In the genomic region with DNA sequence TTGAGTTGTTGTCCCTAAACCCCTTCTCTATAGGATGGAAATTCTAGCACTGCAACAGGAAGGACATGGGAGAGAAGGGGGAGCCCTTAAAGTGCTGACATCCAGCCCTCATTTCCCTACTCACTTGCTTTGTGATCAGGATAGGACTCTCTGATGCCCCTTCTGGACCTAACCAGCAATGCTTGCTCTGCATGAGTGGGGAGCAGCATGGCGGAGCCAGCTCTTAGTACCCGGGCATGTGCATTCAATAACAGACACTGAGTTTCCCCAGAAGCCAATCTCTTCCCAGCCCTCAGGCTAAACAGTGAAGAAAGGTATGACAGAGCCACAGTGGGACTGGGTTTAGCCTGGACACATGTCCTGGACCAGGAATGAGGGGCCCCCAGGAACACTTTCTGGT, we compare ENCODE assay signal across 15 cellular contexts. TPM values are rescaled to one million over a fixed set of nuclear protein-coding genes. Genes with fewer than 3 reads are reported as not detected.
DNase-seq lines count a peak whose midpoint lies in the region; ATAC-seq and TF ChIP-seq lines count a peak whose summit lies in the region.
"Had no signal": no experiment of that assay in that cellular context is flagged by ENCODE, and none has a peak within 500 bp of the region (broad histone marks: within the 10 kb centered on the region; RNA-seq: fewer than 3 reads in every experiment).

No MANE protein-coding gene starts in this region.

- no peak overlapping the region for H3T11ph ChIP-seq in H9 (ENCODE audit: low read length)

- H3K9me3 Mint-ChIP-seq in H9 (peaks cover 0 to 5% of the 10 kb centered on the region in 2 experiments; a peak in 3 of 5 replicates), immature natural killer cell (peaks cover 0 to 7% (median 0%) of the 10 kb centered on the region in 6 donors)
- H3K9me3 Mint-ChIP-seq: activated CD4-positive, alpha-beta memory T cell treated with anti-CD3 and anti-CD28 coated beads for 36 hours; activated naive CD4-positive, alpha-beta T cell treated with anti-CD3 and anti-CD28 coated beads for 36 hours had no signal

- no peaks in the 10 kb centered on the region for H4K20me1 ChIP-seq in H9 (ENCODE audit: control insufficient read depth, insufficient read depth, insufficient read length)

- H3K4ac ChIP-seq in H9 (ENCODE audit: low read depth, low read length): no peak overlapping the region

- H3K79me1 ChIP-seq in H9 (ENCODE audit: insufficient read depth, low read depth, low read length, poor library complexity, severe bottlenecking): no peaks in the 10 kb centered on the region

- H3K9me3 ChIP-seq in H9 (ENCODE audit: control insufficient read depth, low read depth, low read length): no peaks in the 10 kb centered on the region
- H3K9me3 ChIP-seq in ascending aorta: no peaks in the 10 kb centered on the region
- H3K9me3 ChIP-seq: psoas muscle had no signal

- H3K4me3 Mint-ChIP-seq in H9 (no peak overlapping the region), immature natural killer cell (no peak overlapping the region)
- H3K4me3 Mint-ChIP-seq: activated CD4-positive, alpha-beta memory T cell treated with anti-CD3 and anti-CD28 coated beads for 36 hours; activated naive CD4-positive, alpha-beta T cell treated with anti-CD3 and anti-CD28 coated beads for 36 hours; CD4-positive, alpha-beta memory T cell; dendritic cell treated with granulocyte-macrophage colony-stimulating factor and Interleukin-4, amounts not matched to agents 40 ng/mL and 50 ng/mL, for 4 days; memory B cell; T-helper 1 cell treated with Interleukin-12 subunit alpha and Interleukin-12 subunit beta and Interleukin-4 antibody, amounts not matched to agents 30 μg/mL and 1 μg/mL, for 36 hours had no signal

- H2AK5ac ChIP-seq in H9 (ENCODE audit: insufficient read length, low read length): no peak overlapping the region

- intact Hi-C loops in ascending aorta (cut with DNase I): no loop called here

- in situ Hi-C loops in ACHN (cut with HindIII; ENCODE audit: low pct_ligation_motif_present, low pct_unique_long_range_greater_than_20kb, low sequenced_read_pairs): no loop called here

- TF ChIP-seq CTCF in H9 (conservative IDR thresholded peaks at IDR 0.05) (peak; percentile 61), ascending aorta (IDR thresholded peaks at IDR 0.05) (no peak)

- no peak overlapping the region for H2BK15ac ChIP-seq in H9 (ENCODE audit: low read depth, low read length)

- H3K27me3 Mint-ChIP-seq in H9 (ENCODE audit: low read depth) (no peaks in the 10 kb centered on the region; the same call in 1 of the 2 replicates), immature natural killer cell (ENCODE audit: low read depth in 3 of 3) (peaks cover 0 to 1% (median 0%) of the 10 kb centered on the region in 3 donors)
- H3K27me3 Mint-ChIP-seq: dendritic cell treated with granulocyte-macrophage colony-stimulating factor and Interleukin-4, amounts not matched to agents 40 ng/mL and 50 ng/mL, for 4 days had no signal

- no peak overlapping the region for H3K4me2 ChIP-seq in H9 (ENCODE audit: insufficient read depth, insufficient read length, low read length)

- no peak overlapping the region for H3K27ac ChIP-seq in H9 (ENCODE audit: insufficient read length, low read depth, low read length)
- peak overlapping the region; percentile 28 to 62 for H3K27ac ChIP-seq in ascending aorta
- H3K27ac ChIP-seq: psoas muscle had no signal

- H3K14ac ChIP-seq in H9 (ENCODE audit: insufficient read depth, low read length): no peak overlapping the region

- peaks cover 6 to 13% of the 10 kb centered on the region in 2 donors for H3K36me3 ChIP-seq in ascending aorta

- no peak overlapping the region for H2AFZ ChIP-seq in H9 (ENCODE audit: low read length)

- WGBS in H9 (ENCODE audit: extremely low coverage, insufficient read length, low lambda C conversion rate): no CpG with 5 or more reads among the region's 2 CpGs

- no peak overlapping the region for H4K91ac ChIP-seq in H9 (ENCODE audit: insufficient read length, low read depth, low read length)

- H3K27me3 ChIP-seq in H9 (ENCODE audit: insufficient read depth, low read length): no peaks in the 10 kb centered on the region
- H3K27me3 ChIP-seq in ascending aorta: no peaks in the 10 kb centered on the region

- H3K27ac Mint-ChIP-seq in H9 (no peak overlapping the region), immature natural killer cell (no peak overlapping the region)
- H3K27ac Mint-ChIP-seq: activated CD4-positive, alpha-beta memory T cell treated with anti-CD3 and anti-CD28 coated beads for 36 hours; activated naive CD4-positive, alpha-beta T cell treated with anti-CD3 and anti-CD28 coated beads for 36 hours; dendritic cell treated with granulocyte-macrophage colony-stimulating factor and Interleukin-4, amounts not matched to agents 40 ng/mL and 50 ng/mL, for 4 days; memory B cell; T-helper 1 cell treated with Interleukin-12 subunit alpha and Interleukin-12 subunit beta and Interleukin-4 antibody, amounts not matched to agents 30 μg/mL and 1 μg/mL, for 36 hours had no signal

- peaks cover 3% of the 10 kb centered on the region; the same call in 1 of the 2 replicates for H3K4me1 ChIP-seq in H9 (ENCODE audit: insufficient read depth, low read length)
- H3K4me1 ChIP-seq in ascending aorta: peaks cover 0 to 3% of the 10 kb centered on the region in 2 donors
- H3K4me1 ChIP-seq: psoas muscle had no signal

- no peaks in the 10 kb centered on the region for H3K23me2 ChIP-seq in H9 (ENCODE audit: insufficient read length, low read depth, low read length, poor library complexity, severe bottlenecking)

- H3K56ac ChIP-seq in H9 (ENCODE audit: insufficient read length, low read depth, low read length): no peak overlapping the region

- no peak overlapping the region for H2BK12ac ChIP-seq in H9 (ENCODE audit: insufficient read length, low read depth, low read length)

- no peak for ATAC-seq in HG02981 (IDR thresholded peaks at IDR 0.05; ENCODE audit: unreplicated experiment)
- ATAC-seq: psoas muscle had no signal

- H4K5ac ChIP-seq in H9 (ENCODE audit: insufficient read length, low read depth, low read length): no peak overlapping the region

- no peak overlapping the region for H2BK5ac ChIP-seq in H9 (ENCODE audit: insufficient read length, low read length)

- H3K18ac ChIP-seq in H9 (ENCODE audit: insufficient read length, low read depth, low read length): no peak overlapping the region

- H2BK120ac ChIP-seq in H9 (ENCODE audit: low read depth, low read length, poor library complexity, severe bottlenecking): no peak overlapping the region

- DNase-seq in ACHN (peak; percentile 19), H9 (peak; percentile 51), ascending aorta (ENCODE audit: low spot score in 2 of 2) (no peak), iPS-NIHi7 (ENCODE audit: extremely low spot score) (peak; percentile 66), HuH-7.5 (ENCODE audit: low spot score) (no peak), midbrain (lab: John Stamatoyannopoulos, UW) (no peak), immature natural killer cell (no peak)
- DNase-seq: activated CD4-positive, alpha-beta memory T cell treated with anti-CD3 and anti-CD28 coated beads for 36 hours; activated naive CD4-positive, alpha-beta T cell treated with anti-CD3 and anti-CD28 coated beads for 36 hours; CD4-positive, alpha-beta memory T cell; psoas muscle had no signal

- no peaks in the 10 kb centered on the region for H3K79me2 ChIP-seq in H9 (ENCODE audit: insufficient read depth, low read length)

- no peak overlapping the region for H3K9ac ChIP-seq in H9 (ENCODE audit: extremely low read depth, insufficient read length, low read length)

- H3K4me3 ChIP-seq in ascending aorta: no peak overlapping the region
- H3K4me3 ChIP-seq: psoas muscle had no signal

- H3K4me1 Mint-ChIP-seq in H9 (peaks cover 28 to 33% of the 10 kb centered on the region in 2 experiments), immature natural killer cell (no peaks in the 10 kb centered on the region)
- H3K4me1 Mint-ChIP-seq: CD4-positive, alpha-beta memory T cell; memory B cell had no signal

- H3K23ac ChIP-seq in H9 (ENCODE audit: insufficient read length, low read depth, low read length): no peak overlapping the region

- H2BK20ac ChIP-seq in H9 (ENCODE audit: low read depth, low read length, poor library complexity, severe bottlenecking): no peak overlapping the region

- H3K36me3 Mint-ChIP-seq in H9 (ENCODE audit: insufficient read depth in 1 of 3, low read depth in 3 of 3): peaks cover 5 to 17% (median 7%) of the 10 kb centered on the region in 3 experiments; a peak in 5 of 7 replicates
- H3K36me3 Mint-ChIP-seq in immature natural killer cell: no peaks in the 10 kb centered on the region
- H3K36me3 Mint-ChIP-seq: activated CD4-positive, alpha-beta memory T cell treated with anti-CD3 and anti-CD28 coated beads for 36 hours; CD4-positive, alpha-beta memory T cell; memory B cell had no signal

- no peak overlapping the region for H4K8ac ChIP-seq in H9 (replicated peaks; ENCODE audit: insufficient read length, low read depth, low read length)

RNA-seq across cellular contexts. Expression of gene SOD3, which starts 14.0 kb away (rescaled TPM):
- total RNA-seq in H9 (2021) (2.9 and 3.3 TPM in 2 replicates), ascending aorta (893 TPM)
- polyA plus RNA-seq in immature natural killer cell: not detected
- total RNA-seq: activated CD4-positive, alpha-beta memory T cell treated with anti-CD3 and anti-CD28 coated beads for 36 hours; activated naive CD4-positive, alpha-beta T cell treated with anti-CD3 and anti-CD28 coated beads for 36 hours; CD4-positive, alpha-beta memory T cell had no signal
- polyA plus RNA-seq: CD4-positive, alpha-beta memory T cell had no signal

Comparison
In these comparisons a context has a peak if more than half of its experiments do, and no peak if none do; other contexts are left out.
1. DNase-seq: peak in ACHN (single experiment), H9 (single experiment) and iPS-NIHi7 (single experiment); none in ascending aorta (0 of 2), HuH-7.5 (single experiment), midbrain (single experiment) and immature natural killer cell (0 of 3).
2. RNA of gene SOD3, which starts 14.0 kb away (total RNA-seq): 893 TPM in ascending aorta (single experiment); 2.9 to 3.3 TPM in H9; every median in the first group is over 100 times any median in the second.